Comparison of ENCODE assay signal across 22 cellular contexts in the genomic region with DNA sequence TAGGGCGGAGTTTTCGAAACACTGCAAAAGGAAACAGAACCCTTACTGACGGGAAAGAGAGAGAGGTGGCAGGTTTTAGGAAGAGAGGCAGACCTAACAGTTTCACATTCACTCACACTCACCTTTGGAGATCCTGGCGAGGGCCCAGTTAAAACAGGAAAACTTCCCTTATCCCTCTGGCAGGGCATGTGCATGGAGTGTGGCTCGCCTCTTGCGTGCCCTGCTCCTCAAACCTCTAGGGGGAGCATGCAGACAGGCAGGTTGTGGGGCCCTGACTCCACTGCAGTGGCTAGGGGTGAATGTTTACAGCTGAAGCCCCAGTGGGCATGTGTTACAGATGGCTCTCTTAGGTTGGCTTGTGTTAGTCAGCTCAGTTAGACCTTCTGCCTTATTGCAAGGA.
DNase-seq lines count a peak whose midpoint lies in the region; ATAC-seq and TF ChIP-seq lines count a peak whose summit lies in the region.
"Had no signal": no experiment of that assay in that cellular context is flagged by ENCODE, and none has a peak within 500 bp of the region (broad histone marks: within the 10 kb centered on the region; RNA-seq: fewer than 3 reads in every experiment).

No MANE protein-coding gene starts in this region.

- H3K27me3 ChIP-seq in H9 (ENCODE audit: insufficient read depth, low read length) = no peaks in the 10 kb centered on the region
- no peaks in the 10 kb centered on the region for H3K27me3 ChIP-seq in PC-3 (ENCODE audit: low read length)
- no peaks in the 10 kb centered on the region for H3K27me3 ChIP-seq in endodermal cell (ENCODE audit: control insufficient read depth, insufficient read depth, low read length, poor library complexity, severe bottlenecking)
- no peaks in the 10 kb centered on the region for H3K27me3 ChIP-seq in hepatocyte

- H3K36me3 ChIP-seq in PC-3 (ENCODE audit: low read depth, low read length) (no peaks in the 10 kb centered on the region), endodermal cell (ENCODE audit: control insufficient read depth, insufficient read depth, low read length) (no peaks in the 10 kb centered on the region), hepatocyte (replicated peaks; ENCODE audit: insufficient read depth, low read depth) (no peaks in the 10 kb centered on the region)

- BruUV-seq in PC-3 (replicated peaks; lab: Mats Ljungman, UMichigan) = no TSS peak

- CTCF ChIA-PET in PC-3 (lab: Charles Lee) = no interaction called here

- peak; percentile 27 for TF ChIP-seq CTCF in C4-2B (conservative IDR thresholded peaks at IDR 0.05)
- TF ChIP-seq CTCF in H9 (conservative IDR thresholded peaks at IDR 0.05) = peak; percentile 57
- TF ChIP-seq CTCF in PC-3 (conservative IDR thresholded peaks at IDR 0.05; ENCODE audit: low read depth, low read length) = peak; percentile 26; the same call in 1 of the 2 replicates
- peak; percentile 65 for TF ChIP-seq CTCF in endodermal cell (conservative IDR thresholded peaks at IDR 0.05)
- TF ChIP-seq CTCF in hepatocyte (IDR thresholded peaks at IDR 0.05; ENCODE audit: poor library complexity) = no peak

- H3K27me3 Mint-ChIP-seq in H9 (ENCODE audit: low read depth) (no peaks in the 10 kb centered on the region; the same call in 1 of the 2 replicates), endodermal cell (ENCODE audit: insufficient read depth) (peaks cover 2% of the 10 kb centered on the region)
- H3K27me3 Mint-ChIP-seq: T-helper 17 cell had no signal

- H3K36me3 Mint-ChIP-seq in H9 (ENCODE audit: insufficient read depth in 1 of 3, low read depth in 3 of 3) (peaks cover 0 to 6% (median 5%) of the 10 kb centered on the region in 3 experiments; a peak in 5 of 7 replicates), endodermal cell (ENCODE audit: low read depth) (no peaks in the 10 kb centered on the region)
- H3K36me3 Mint-ChIP-seq: CD14-positive monocyte had no signal

- no peak overlapping the region for H3K4me3 Mint-ChIP-seq in H9
- H3K4me3 Mint-ChIP-seq in endodermal cell = no peak overlapping the region
- H3K4me3 Mint-ChIP-seq: CD14-positive monocyte, T-helper 17 cell had no signal

- H3K79me2 ChIP-seq in H9 (ENCODE audit: insufficient read depth, low read length) (no peaks in the 10 kb centered on the region), PC-3 (ENCODE audit: low read length) (no peaks in the 10 kb centered on the region), hepatocyte (no peaks in the 10 kb centered on the region)

- no peak overlapping the region for H2BK5ac ChIP-seq in H9 (ENCODE audit: insufficient read length, low read length)

- POLR2A ChIA-PET in PC-3 (lab: Charles Lee; ENCODE audit: unreplicated experiment) = no interaction called here

- no peak overlapping the region for H2BK20ac ChIP-seq in H9 (ENCODE audit: low read depth, low read length, poor library complexity, severe bottlenecking)

- H3K9ac ChIP-seq in H9 (ENCODE audit: extremely low read depth, insufficient read length, low read length) (no peak overlapping the region), PC-3 (ENCODE audit: low read length) (no peak overlapping the region), endodermal cell (ENCODE audit: extremely low read depth, low read length, poor library complexity, severe bottlenecking) (no peak overlapping the region)

- H3K27ac ChIP-seq in C4-2B (no peak overlapping the region), H9 (ENCODE audit: insufficient read length, low read depth, low read length) (no peak overlapping the region), PC-3 (ENCODE audit: low read length) (no peak overlapping the region), endodermal cell (ENCODE audit: low read depth, low read length) (no peak overlapping the region), hepatocyte (no peak overlapping the region)

- H3K9me2 ChIP-seq in PC-3 (replicated peaks; ENCODE audit: low read length) (no peaks in the 10 kb centered on the region), hepatocyte (replicated peaks; ENCODE audit: insufficient read depth) (no peaks in the 10 kb centered on the region)

- H3K4me1 ChIP-seq in H9 (ENCODE audit: insufficient read depth, low read length) (no peaks in the 10 kb centered on the region), PC-3 (ENCODE audit: insufficient read depth, low read length) (0 out of 2 replicates have a peak, but pooled peaks cover 5% of the 10 kb centered on the region), endodermal cell (ENCODE audit: control insufficient read depth, insufficient read depth, low read length) (no peaks in the 10 kb centered on the region), hepatocyte (ENCODE audit: insufficient read depth) (no peaks in the 10 kb centered on the region)

- no peaks in the 10 kb centered on the region for H4K20me1 ChIP-seq in H9 (ENCODE audit: control insufficient read depth, insufficient read depth, insufficient read length)
- H4K20me1 ChIP-seq in PC-3 (ENCODE audit: low read length) = no peaks in the 10 kb centered on the region
- no peaks in the 10 kb centered on the region for H4K20me1 ChIP-seq in hepatocyte (ENCODE audit: insufficient read depth, poor library complexity, severe bottlenecking)

- no peak overlapping the region for H4K8ac ChIP-seq in H9 (replicated peaks; ENCODE audit: insufficient read length, low read depth, low read length)

- peaks cover 31% of the 10 kb centered on the region for H3K9me3 ChIP-seq in H9 (ENCODE audit: control insufficient read depth, low read depth, low read length)
- H3K9me3 ChIP-seq in PC-3 (ENCODE audit: low read length) = no peaks in the 10 kb centered on the region
- H3K9me3 ChIP-seq in endodermal cell (ENCODE audit: control insufficient read depth, low read length) = peaks cover 8% of the 10 kb centered on the region
- no peaks in the 10 kb centered on the region for H3K9me3 ChIP-seq in hepatocyte (ENCODE audit: low read depth)

- H3K4me2 ChIP-seq in H9 (ENCODE audit: insufficient read depth, insufficient read length, low read length) = no peak overlapping the region
- no peak overlapping the region for H3K4me2 ChIP-seq in PC-3 (ENCODE audit: low read length)
- H3K4me2 ChIP-seq in hepatocyte = no peak overlapping the region

- no peak overlapping the region for H2BK12ac ChIP-seq in H9 (ENCODE audit: insufficient read length, low read depth, low read length)

- no peak overlapping the region for H2BK15ac ChIP-seq in H9 (ENCODE audit: low read depth, low read length)

- WGBS in H9 (ENCODE audit: extremely low coverage, insufficient read length, low lambda C conversion rate) = no CpG with 5 or more reads among the region's 6 CpGs
- 79% methylated on average over 4 of the region's 6 CpGs; no CpG with 5 or more reads in 1 of the 2 experiments for WGBS in endodermal cell (ENCODE audit: insufficient coverage in 1 of 2, insufficient read length in 1 of 2), 2 experiments
- 75% methylated on average over 6 of the region's 6 CpGs for WGBS in hepatocyte (ENCODE audit: low lambda C conversion rate, missing lambda C conversion rate)

- no peak overlapping the region for H3K14ac ChIP-seq in H9 (ENCODE audit: insufficient read depth, low read length)

- ATAC-seq in PC-3 (no peak), GM21515 (IDR thresholded peaks at IDR 0.05; ENCODE audit: unreplicated experiment) (no peak), GM18867 (IDR thresholded peaks at IDR 0.05; ENCODE audit: unreplicated experiment) (no peak)
- ATAC-seq: HepG2, T-helper 17 cell had no signal

- no peak overlapping the region for H3K4ac ChIP-seq in H9 (ENCODE audit: low read depth, low read length)

- no peak overlapping the region for H4K5ac ChIP-seq in H9 (ENCODE audit: insufficient read length, low read depth, low read length)

- H3K9me3 Mint-ChIP-seq in H9 (peaks cover 68 to 79% of the 10 kb centered on the region in 2 experiments), endodermal cell (peaks cover 67% of the 10 kb centered on the region)

- H3K56ac ChIP-seq in H9 (ENCODE audit: insufficient read length, low read depth, low read length) = no peak overlapping the region

- no peak overlapping the region for H3T11ph ChIP-seq in H9 (ENCODE audit: low read length)

- no peak overlapping the region for H2AFZ ChIP-seq in H9 (ENCODE audit: low read length)
- no peak overlapping the region for H2AFZ ChIP-seq in PC-3 (ENCODE audit: low read length)
- H2AFZ ChIP-seq in hepatocyte = no peak overlapping the region

- peak; percentile 62 for DNase-seq in H9
- peak; percentile 12 for DNase-seq in PC-3
- peak; percentile 62 for DNase-seq in endodermal cell
- DNase-seq in hepatocyte (ENCODE audit: low spot score) = no peak
- DNase-seq: AML-193; GF-D8; KBM-7; MV-4-11; NCI-H1417; NCI-H187 treated with DMSO at 0.1 percent for 48 hours; NCI-H226; NCI-H524 treated with DMSO at 0.1 percent for 48 hours; NK-92 treated with Interleukin-12 subunit alpha and Interleukin-12 subunit beta, amount 100 ng/mL, for 24 hours; OCI-M1; RPMI8226; SHP77 treated with DMSO at 0.1 percent for 48 hours; T-helper 17 cell had no signal

- H3K4me3 ChIP-seq in PC-3 (ENCODE audit: low read length) (no peak overlapping the region), endodermal cell (ENCODE audit: low read length) (no peak overlapping the region), hepatocyte (no peak overlapping the region)

- no peak overlapping the region for H3K23ac ChIP-seq in H9 (ENCODE audit: insufficient read length, low read depth, low read length)

- no peak overlapping the region for H3K18ac ChIP-seq in H9 (ENCODE audit: insufficient read length, low read depth, low read length)

- H3F3A ChIP-seq in PC-3 (ENCODE audit: low read length, unreplicated experiment) = no peaks in the 10 kb centered on the region

- no peaks in the 10 kb centered on the region for H3K79me1 ChIP-seq in H9 (ENCODE audit: insufficient read depth, low read depth, low read length, poor library complexity, severe bottlenecking)

- H4K91ac ChIP-seq in H9 (ENCODE audit: insufficient read length, low read depth, low read length) = no peak overlapping the region

- H3K4me1 Mint-ChIP-seq in H9 (0 out of 4 replicates have a peak, but pooled peaks cover 0 to 2% of the 10 kb centered on the region in 2 experiments), endodermal cell (no peaks in the 10 kb centered on the region)
- H3K4me1 Mint-ChIP-seq: CD14-positive monocyte, T-helper 17 cell had no signal

- no peak overlapping the region for H2AK5ac ChIP-seq in H9 (ENCODE audit: insufficient read length, low read length)

- H2BK120ac ChIP-seq in H9 (ENCODE audit: low read depth, low read length, poor library complexity, severe bottlenecking) = no peak overlapping the region

- H3K23me2 ChIP-seq in H9 (ENCODE audit: insufficient read length, low read depth, low read length, poor library complexity, severe bottlenecking) = no peaks in the 10 kb centered on the region

- no peak overlapping the region for H3K27ac Mint-ChIP-seq in H9
- H3K27ac Mint-ChIP-seq in endodermal cell = no peak overlapping the region
- H3K27ac Mint-ChIP-seq: CD14-positive monocyte, T-helper 17 cell had no signal

- intact Hi-C loops in PC-3 (cut with micrococcal nuclease) = no loop called here
